ENCODE assay signal across 8 cellular contexts in genomic region chr10:27504897-27505457, GRCh38. TPM values are rescaled to one million over a fixed set of nuclear protein-coding genes. Genes with fewer than 3 reads are reported as not detected.
DNase-seq lines count a peak whose midpoint lies in the region; ATAC-seq lines count a peak whose summit lies in the region.

No MANE protein-coding gene starts in this region.

- ATAC-seq in activated naive CD8-positive, alpha-beta T cell treated with anti-CD3 and anti-CD28 coated beads, Interleukin-2, amount 10 ng/mL, durations not matched to agents 7 days and 5 days (ENCODE audit: low read depth), result no peak
- no peak for ATAC-seq in stimulated activated naive B cell treated with anti-CD40 and anti-IgM and Interleukin-4, amounts not matched to agents 10 μg/mL and 1 μg/mL and 100 μg/mL, for 72 hours (replicated peaks)
- ATAC-seq in GM21825 (IDR thresholded peaks at IDR 0.05; ENCODE audit: unreplicated experiment) (no peak), HG02759 (IDR thresholded peaks at IDR 0.05; ENCODE audit: unreplicated experiment) (no peak), HG03565 (IDR thresholded peaks at IDR 0.05; ENCODE audit: unreplicated experiment) (no peak)

- peaks cover 48% of the 10 kb centered on the region for H3K4me1 Mint-ChIP-seq in activated CD4-positive, alpha-beta T cell treated with anti-CD3 and anti-CD28 coated beads, Interleukin-2, amount 10 ng/mL, durations not matched to agents 24 days and 14 days
- peaks cover 43% of the 10 kb centered on the region for H3K4me1 Mint-ChIP-seq in activated naive CD8-positive, alpha-beta T cell treated with anti-CD3 and anti-CD28 coated beads, Interleukin-2, amount 10 ng/mL, durations not matched to agents 7 days and 5 days
- H3K4me1 Mint-ChIP-seq in stimulated activated naive B cell treated with anti-CD40 and anti-IgM and Interleukin-4, amounts not matched to agents 10 μg/mL and 1 μg/mL and 100 μg/mL, for 72 hours, result peaks cover 26 to 41% of the 10 kb centered on the region in 2 donors

- peaks cover 6% of the 10 kb centered on the region for H3K27me3 Mint-ChIP-seq in activated CD4-positive, alpha-beta T cell treated with anti-CD3 and anti-CD28 coated beads, Interleukin-2, amount 10 ng/mL, durations not matched to agents 24 days and 14 days
- no peaks in the 10 kb centered on the region for H3K27me3 Mint-ChIP-seq in activated naive CD8-positive, alpha-beta T cell treated with anti-CD3 and anti-CD28 coated beads, Interleukin-2, amount 10 ng/mL, durations not matched to agents 7 days and 5 days
- peaks cover 0 to 7% of the 10 kb centered on the region in 2 donors for H3K27me3 Mint-ChIP-seq in stimulated activated naive B cell treated with anti-CD40 and anti-IgM and Interleukin-4, amounts not matched to agents 10 μg/mL and 1 μg/mL and 100 μg/mL, for 72 hours

- peak overlapping the region; percentile 99 for H3K4me3 Mint-ChIP-seq in activated CD4-positive, alpha-beta T cell treated with anti-CD3 and anti-CD28 coated beads, Interleukin-2, amount 10 ng/mL, durations not matched to agents 24 days and 14 days
- peak overlapping the region; percentile 99 for H3K4me3 Mint-ChIP-seq in activated naive CD8-positive, alpha-beta T cell treated with anti-CD3 and anti-CD28 coated beads, Interleukin-2, amount 10 ng/mL, durations not matched to agents 7 days and 5 days
- peak overlapping the region; percentile 99 to 100 for H3K4me3 Mint-ChIP-seq in stimulated activated naive B cell treated with anti-CD40 and anti-IgM and Interleukin-4, amounts not matched to agents 10 μg/mL and 1 μg/mL and 100 μg/mL, for 72 hours

- DNase-seq in activated CD4-positive, alpha-beta T cell treated with anti-CD3 and anti-CD28 coated beads, Interleukin-2, amount 10 ng/mL, durations not matched to agents 24 days and 14 days, result no peak
- DNase-seq in activated CD4-positive, alpha-beta T cell treated with anti-CD3 and anti-CD28 coated beads for 48 hours, result no peak
- no peak for DNase-seq in activated naive CD8-positive, alpha-beta T cell treated with anti-CD3 and anti-CD28 coated beads, Interleukin-2, amount 10 ng/mL, durations not matched to agents 7 days and 5 days
- no peak for DNase-seq in stimulated activated naive B cell treated with anti-CD40 and anti-IgM and Interleukin-4, amounts not matched to agents 10 μg/mL and 1 μg/mL and 100 μg/mL, for 72 hours

- peaks cover 28% of the 10 kb centered on the region for H3K36me3 Mint-ChIP-seq in activated CD4-positive, alpha-beta T cell treated with anti-CD3 and anti-CD28 coated beads, Interleukin-2, amount 10 ng/mL, durations not matched to agents 24 days and 14 days (ENCODE audit: low read depth)
- H3K36me3 Mint-ChIP-seq in activated naive CD8-positive, alpha-beta T cell treated with anti-CD3 and anti-CD28 coated beads, Interleukin-2, amount 10 ng/mL, durations not matched to agents 7 days and 5 days, result peaks cover 11% of the 10 kb centered on the region
- peaks cover 6 to 21% of the 10 kb centered on the region in 2 donors for H3K36me3 Mint-ChIP-seq in stimulated activated naive B cell treated with anti-CD40 and anti-IgM and Interleukin-4, amounts not matched to agents 10 μg/mL and 1 μg/mL and 100 μg/mL, for 72 hours

- H3K9me3 Mint-ChIP-seq in activated CD4-positive, alpha-beta T cell treated with anti-CD3 and anti-CD28 coated beads, Interleukin-2, amount 10 ng/mL, durations not matched to agents 24 days and 14 days, result no peaks in the 10 kb centered on the region
- H3K9me3 Mint-ChIP-seq in activated naive CD8-positive, alpha-beta T cell treated with anti-CD3 and anti-CD28 coated beads, Interleukin-2, amount 10 ng/mL, durations not matched to agents 7 days and 5 days, result no peaks in the 10 kb centered on the region
- no peaks in the 10 kb centered on the region for H3K9me3 Mint-ChIP-seq in stimulated activated naive B cell treated with anti-CD40 and anti-IgM and Interleukin-4, amounts not matched to agents 10 μg/mL and 1 μg/mL and 100 μg/mL, for 72 hours

- peak overlapping the region; percentile 88 for H3K4me3 ChIP-seq in iPS-18c (ENCODE audit: insufficient read depth, low read depth, low read length)

- intact Hi-C loops in activated CD4-positive, alpha-beta T cell treated with anti-CD3 and anti-CD28 coated beads, Interleukin-2, amount 10 ng/mL, durations not matched to agents 24 days and 14 days (cut with micrococcal nuclease), result loop anchor here (1.0 to 10.0 kb wide), 8 partner anchors 8 to 1027 kb away; partner anchors contain the start of genes ABI1, MASTL, PDSS1 and WAC

- H3K9me3 ChIP-seq in iPS-18c (ENCODE audit: control insufficient read depth, insufficient read depth, low read length), result no peaks in the 10 kb centered on the region

- POLR2A ChIA-PET in activated naive CD8-positive, alpha-beta T cell treated with anti-CD3 and anti-CD28 coated beads, Interleukin-2, amount 10 ng/mL, durations not matched to agents 7 days and 5 days (lab: Charles Lee), result interaction anchor here (0.8 to 2.4 kb wide), 10 partner anchors 9 to 829 kb away, joined by 3 to 19 read pairs (median 4); partner anchors contain the start of gene PDSS1

- peak overlapping the region; percentile 98 for H3K27ac Mint-ChIP-seq in activated CD4-positive, alpha-beta T cell treated with anti-CD3 and anti-CD28 coated beads, Interleukin-2, amount 10 ng/mL, durations not matched to agents 24 days and 14 days
- peak overlapping the region; percentile 99 for H3K27ac Mint-ChIP-seq in activated naive CD8-positive, alpha-beta T cell treated with anti-CD3 and anti-CD28 coated beads, Interleukin-2, amount 10 ng/mL, durations not matched to agents 7 days and 5 days
- peak overlapping the region; percentile 99 for H3K27ac Mint-ChIP-seq in stimulated activated naive B cell treated with anti-CD40 and anti-IgM and Interleukin-4, amounts not matched to agents 10 μg/mL and 1 μg/mL and 100 μg/mL, for 72 hours

RNA-seq across cellular contexts. Expression of gene RAB18, which starts 0.9 kb away (rescaled TPM):
- total RNA-seq in activated CD4-positive, alpha-beta T cell treated with anti-CD3 and anti-CD28 coated beads, Interleukin-2, amount 10 ng/mL, durations not matched to agents 24 days and 14 days, result 55.4 and 58.3 TPM in 2 replicates
- total RNA-seq in activated naive CD8-positive, alpha-beta T cell treated with anti-CD3 and anti-CD28 coated beads, Interleukin-2, amount 10 ng/mL, durations not matched to agents 7 days and 5 days, result 10 to 100 TPM; 64.0 to 69.6 TPM
